8 cellular contexts compared by ENCODE assay signal in genomic region chr13:40389081-40389641, GRCh38.
DNase-seq lines count a peak whose midpoint lies in the region; ATAC-seq, FAIRE-seq and TF ChIP-seq lines count a peak whose summit lies in the region.

No MANE protein-coding gene starts in this region.

- intact Hi-C loops in PC-3 (cut with micrococcal nuclease) (no loop called here), colonic mucosa (cut with DNase I) (no loop called here), sigmoid colon (cut with DNase I) (no loop called here)

- H3F3A ChIP-seq in PC-3 (ENCODE audit: low read length, unreplicated experiment), result no peaks in the 10 kb centered on the region

- H3K9me3 Mint-ChIP-seq in stimulated activated effector memory CD8-positive, alpha-beta T cell treated with anti-CD3 and anti-CD28 coated beads, Interleukin-12 subunit alpha, Interleukin-12 subunit beta, amount 100 ng/mL, for 72 hours, result no peaks in the 10 kb centered on the region

- peaks cover 17% of the 10 kb centered on the region for H3K36me3 Mint-ChIP-seq in stimulated activated effector memory CD8-positive, alpha-beta T cell treated with anti-CD3 and anti-CD28 coated beads, Interleukin-12 subunit alpha, Interleukin-12 subunit beta, amount 100 ng/mL, for 72 hours

- peaks cover 42% of the 10 kb centered on the region for H3K4me1 Mint-ChIP-seq in stimulated activated effector memory CD8-positive, alpha-beta T cell treated with anti-CD3 and anti-CD28 coated beads, Interleukin-12 subunit alpha, Interleukin-12 subunit beta, amount 100 ng/mL, for 72 hours

- no peaks in the 10 kb centered on the region for H3K36me3 ChIP-seq in GM06990 (ENCODE audit: control insufficient read depth, insufficient read depth, low read length)
- no peaks in the 10 kb centered on the region for H3K36me3 ChIP-seq in PC-3 (ENCODE audit: low read depth, low read length)
- H3K36me3 ChIP-seq in colonic mucosa, result no peaks in the 10 kb centered on the region
- no peaks in the 10 kb centered on the region for H3K36me3 ChIP-seq in sigmoid colon

- H3K27ac ChIP-seq in PC-3 (ENCODE audit: low read length) (0 out of 2 replicates have a peak overlapping the region, but pooled peaks have one; percentile 10), colonic mucosa (peak overlapping the region; percentile 20), sigmoid colon (no peak overlapping the region)

- no TSS peak for BruUV-seq in PC-3 (replicated peaks; lab: Mats Ljungman, UMichigan)

- peak overlapping the region; percentile 96 for H3K27ac Mint-ChIP-seq in stimulated activated effector memory CD8-positive, alpha-beta T cell treated with anti-CD3 and anti-CD28 coated beads, Interleukin-12 subunit alpha, Interleukin-12 subunit beta, amount 100 ng/mL, for 72 hours

- H3K4me2 ChIP-seq in PC-3 (ENCODE audit: low read length), result peak overlapping the region; percentile 48; the same call in 1 of the 2 replicates

- DNase-seq in GM06990 (ENCODE audit: extremely low read depth, insufficient read length) (peak; percentile 20), PC-3 (no peak), colonic mucosa (peak; percentile 17), RCC 7860 (ENCODE audit: low spot score) (no peak), MV-4-11 (lab: John Stamatoyannopoulos, UW) (no peak), sigmoid colon (no peak)
- DNase-seq in stimulated activated effector memory CD8-positive, alpha-beta T cell treated with anti-CD3 and anti-CD28 coated beads, Interleukin-12 subunit alpha, Interleukin-12 subunit beta, amount 100 ng/mL, for 72 hours (ENCODE audit: low spot score in 2 of 2), result peak in 1 of 2 donors; percentile 69

- 51 to 70% methylated on average over 10 of the region's 10 CpGs for WGBS in sigmoid colon, 2 donors

- CTCF ChIA-PET in PC-3 (lab: Charles Lee), result no interaction called here

- no peak overlapping the region for H3K9ac ChIP-seq in PC-3 (ENCODE audit: low read length)
- peak overlapping the region in 1 of 2 donors; percentile 27 for H3K9ac ChIP-seq in colonic mucosa (ENCODE audit: low read depth in 2 of 2, low read length in 2 of 2)

- no peak for FAIRE-seq in RCC 7860 (lab: Jason Lieb, UNC)

- no peaks in the 10 kb centered on the region for H3K79me2 ChIP-seq in PC-3 (ENCODE audit: low read length)

- TF ChIP-seq EP300 in sigmoid colon (IDR thresholded peaks at IDR 0.05), result no peak

- no peaks in the 10 kb centered on the region for H3K9me2 ChIP-seq in PC-3 (replicated peaks; ENCODE audit: low read length)

- H3K4me3 ChIP-seq in GM06990 (replicated peaks; ENCODE audit: low read depth, low read length) (peak overlapping the region; percentile 52), PC-3 (ENCODE audit: low read length) (no peak overlapping the region), colonic mucosa (no peak overlapping the region), sigmoid colon (no peak overlapping the region)

- peak; percentile 26 for ATAC-seq in GM21737 (IDR thresholded peaks at IDR 0.05; ENCODE audit: unreplicated experiment)
- no peak for ATAC-seq in PC-3
- ATAC-seq in stimulated activated effector memory CD8-positive, alpha-beta T cell treated with anti-CD3 and anti-CD28 coated beads, Interleukin-12 subunit alpha, Interleukin-12 subunit beta, amount 100 ng/mL, for 72 hours, result peak; percentile 78

- H3K27me3 ChIP-seq in GM06990 (replicated peaks; ENCODE audit: control insufficient read depth, insufficient read depth, low read length) (no peaks in the 10 kb centered on the region), PC-3 (ENCODE audit: low read length) (no peaks in the 10 kb centered on the region), colonic mucosa (no peaks in the 10 kb centered on the region), sigmoid colon (no peaks in the 10 kb centered on the region)

- no peaks in the 10 kb centered on the region for H4K20me1 ChIP-seq in PC-3 (ENCODE audit: low read length)

- no peaks in the 10 kb centered on the region for H3K9me3 ChIP-seq in PC-3 (ENCODE audit: low read length)
- no peaks in the 10 kb centered on the region for H3K9me3 ChIP-seq in colonic mucosa
- no peaks in the 10 kb centered on the region for H3K9me3 ChIP-seq in sigmoid colon

- TF ChIP-seq CTCF in GM06990 (IDR thresholded peaks at IDR 0.05; ENCODE audit: insufficient read depth, low read length, poor library complexity, severe bottlenecking) (no peak), PC-3 (conservative IDR thresholded peaks at IDR 0.05; ENCODE audit: low read depth, low read length) (no peak), colonic mucosa (IDR thresholded peaks at IDR 0.05) (no peak), sigmoid colon (IDR thresholded peaks at IDR 0.05) (no peak)

- H3K4me1 ChIP-seq in PC-3 (ENCODE audit: insufficient read depth, low read length) (peaks cover 9% of the 10 kb centered on the region), colonic mucosa (no peaks in the 10 kb centered on the region), sigmoid colon (peaks cover 0 to 17% (median 10%) of the 10 kb centered on the region in 4 donors)

- POLR2A ChIA-PET in PC-3 (lab: Charles Lee; ENCODE audit: unreplicated experiment), result no interaction called here

- TF ChIP-seq POLR2A in sigmoid colon (IDR thresholded peaks at IDR 0.05), result no peak

- H2AFZ ChIP-seq in PC-3 (ENCODE audit: low read length), result peak overlapping the region; percentile 41; the same call in 1 of the 2 replicates

- H3K4me3 Mint-ChIP-seq in stimulated activated effector memory CD8-positive, alpha-beta T cell treated with anti-CD3 and anti-CD28 coated beads, Interleukin-12 subunit alpha, Interleukin-12 subunit beta, amount 100 ng/mL, for 72 hours, result peak overlapping the region; percentile 78

Comparison
In these comparisons a context has a peak if more than half of its experiments do, and no peak if none do; other contexts are left out.
1. DNase-seq: peak in GM06990 (single experiment) and colonic mucosa (single experiment); none in PC-3 (single experiment), RCC 7860 (single experiment), MV-4-11 (single experiment) and sigmoid colon (single experiment).
2. H3K27ac ChIP-seq: peak in PC-3 (single experiment) and colonic mucosa (single experiment); none in sigmoid colon (0 of 4).